ENCODE assay signal across 1 cellular context in genomic region chr1:3645247-3645646, GRCh38.
TF ChIP-seq lines count a peak whose summit lies in the region.

No MANE protein-coding gene starts in this region.

TF ChIP-seq in K562, 482 proteins besides CTCF, POLR2A, EP300 and RAD21:
- TF ChIP-seq BRF1 (IDR thresholded peaks at IDR 0.05; ENCODE audit: borderline replicate concordance, extremely low read depth, insufficient read length) (no peak), CREB3 (tag; conservative IDR thresholded peaks at IDR 0.05; ENCODE audit: low read depth) (no peak), POLR2G (IDR thresholded peaks at IDR 0.05; ENCODE audit: low read depth, low read length) (0 out of 2 replicates have a peak, but pooled peaks have one; percentile 22), PHB2 (IDR thresholded peaks at IDR 0.05; ENCODE audit: low read depth) (no peak), ZNF707 (CRISPR knock-in tag; conservative IDR thresholded peaks at IDR 0.05) (no peak)
